In genomic region chr1:5779608-5780323, GRCh38 we compare ENCODE assay signal across 24 cellular contexts.
"Had no signal": no experiment of that assay in that cellular context is flagged by ENCODE, and none has a peak within 500 bp of the region (broad histone marks: within the 10 kb centered on the region; RNA-seq: fewer than 3 reads in every experiment).

No MANE protein-coding gene starts in this region.

- H3K4me3 Mint-ChIP-seq: activated CD4-positive, alpha-beta T cell treated with anti-CD3 and anti-CD28 coated beads, Interleukin-2, amount 10 ng/mL, durations not matched to agents 7 days and 5 days; activated naive CD4-positive, alpha-beta T cell treated with anti-CD3 and anti-CD28 coated beads, Interleukin-2, amount 10 ng/mL, durations not matched to agents 7 days and 5 days; activated naive CD8-positive, alpha-beta T cell treated with anti-CD3 and anti-CD28 coated beads, Interleukin-2, amount 50 U/mL, for 24 hours; activated T-cell treated with anti-CD3 and anti-CD28 coated beads, Interleukin-2, amount 50 U/mL, for 4 hours; nephron progenitor cell had no signal

- H3K27me3 ChIP-seq: uterus had no signal

- DNase-seq: activated CD4-positive, alpha-beta T cell treated with anti-CD3 and anti-CD28 coated beads, Interleukin-2, amount 10 ng/mL, durations not matched to agents 7 days and 5 days; activated CD8-positive, alpha-beta memory T cell treated with anti-CD3 and anti-CD28 coated beads, Interleukin-2, amount 50 U/mL, for 4 hours; activated effector memory CD4-positive, alpha-beta T cell treated with Interleukin-2 at 50 U/mL for 16 hours; activated naive CD4-positive, alpha-beta T cell treated with anti-CD3 and anti-CD28 coated beads, Interleukin-2, amount 10 ng/mL, durations not matched to agents 7 days and 5 days; activated naive CD8-positive, alpha-beta T cell treated with anti-CD3 and anti-CD28 coated beads, Interleukin-2, amount 50 U/mL, for 24 hours; activated T-cell treated with anti-CD3 and anti-CD28 coated beads, Interleukin-2, amount 50 U/mL, for 4 hours; aorta; cerebellar nuclear complex; dermis blood vessel endothelial cell; effector memory CD4-positive, alpha-beta T cell; foreskin fibroblast; glutamatergic neuron; hypothalamus; kidney; mammary epithelial cell; midbrain; nephron progenitor cell; occipital lobe; stimulated activated CD8-positive, alpha-beta memory T cell treated with anti-CD3 and anti-CD28 coated beads, Interleukin-4, amount 100 ng/mL, for 48 hours; stimulated activated naive CD4-positive, alpha-beta T cell treated with Interleukin-2 at 50 U/mL for 16 hours; T1000; tibial artery; uterus had no signal

- H3K36me3 ChIP-seq: left lung, tibial artery, uterus had no signal

- H3K27ac Mint-ChIP-seq: activated CD4-positive, alpha-beta T cell treated with anti-CD3 and anti-CD28 coated beads, Interleukin-2, amount 10 ng/mL, durations not matched to agents 7 days and 5 days; activated naive CD4-positive, alpha-beta T cell treated with anti-CD3 and anti-CD28 coated beads, Interleukin-2, amount 10 ng/mL, durations not matched to agents 7 days and 5 days; activated naive CD8-positive, alpha-beta T cell treated with anti-CD3 and anti-CD28 coated beads, Interleukin-2, amount 50 U/mL, for 24 hours; nephron progenitor cell had no signal

- H3K9me3 Mint-ChIP-seq: activated naive CD8-positive, alpha-beta T cell treated with anti-CD3 and anti-CD28 coated beads, Interleukin-2, amount 50 U/mL, for 24 hours had no signal

- H3K4me1 Mint-ChIP-seq: activated CD4-positive, alpha-beta T cell treated with anti-CD3 and anti-CD28 coated beads, Interleukin-2, amount 10 ng/mL, durations not matched to agents 7 days and 5 days; activated naive CD4-positive, alpha-beta T cell treated with anti-CD3 and anti-CD28 coated beads, Interleukin-2, amount 10 ng/mL, durations not matched to agents 7 days and 5 days; activated naive CD8-positive, alpha-beta T cell treated with anti-CD3 and anti-CD28 coated beads, Interleukin-2, amount 50 U/mL, for 24 hours; nephron progenitor cell had no signal

- H3K36me3 Mint-ChIP-seq: activated naive CD4-positive, alpha-beta T cell treated with anti-CD3 and anti-CD28 coated beads, Interleukin-2, amount 10 ng/mL, durations not matched to agents 7 days and 5 days had no signal

- H3K27me3 Mint-ChIP-seq: activated CD4-positive, alpha-beta T cell treated with anti-CD3 and anti-CD28 coated beads, Interleukin-2, amount 10 ng/mL, durations not matched to agents 7 days and 5 days; activated naive CD4-positive, alpha-beta T cell treated with anti-CD3 and anti-CD28 coated beads, Interleukin-2, amount 10 ng/mL, durations not matched to agents 7 days and 5 days; activated naive CD8-positive, alpha-beta T cell treated with anti-CD3 and anti-CD28 coated beads, Interleukin-2, amount 50 U/mL, for 24 hours had no signal

- H3K4me3 ChIP-seq: left lung, tibial artery, uterus had no signal
